In the genomic region with DNA sequence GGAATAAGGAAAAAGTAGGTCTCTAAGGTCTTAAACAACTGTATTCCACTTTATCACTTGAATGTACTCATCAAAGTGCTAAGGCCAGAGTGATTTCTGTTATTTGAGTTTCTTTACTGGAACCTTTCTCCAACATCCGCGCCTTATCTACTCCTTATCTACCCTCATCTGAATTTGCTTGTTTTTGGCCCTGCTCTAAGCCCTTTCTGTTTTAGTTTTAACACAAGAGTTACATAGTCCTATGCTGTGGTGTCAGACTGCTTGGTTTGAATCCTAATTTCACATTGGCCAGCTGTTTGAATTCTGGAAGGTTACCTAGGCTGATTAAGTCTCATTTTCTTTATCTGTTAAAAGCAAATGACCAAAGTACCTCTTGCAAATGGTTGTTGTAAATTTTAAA, we compare ENCODE assay signal across 22 cellular contexts.
DNase-seq lines count a peak whose midpoint lies in the region; ATAC-seq and TF ChIP-seq lines count a peak whose summit lies in the region.
"Had no signal": no experiment of that assay in that cellular context is flagged by ENCODE, and none has a peak within 500 bp of the region (broad histone marks: within the 10 kb centered on the region; RNA-seq: fewer than 3 reads in every experiment).

No MANE protein-coding gene starts in this region.

- ATAC-seq in stimulated activated naive CD8-positive, alpha-beta T cell treated with anti-CD3 and anti-CD28 coated beads, Interleukin-15, Interleukin-2, amounts not matched to agents 100 U/mL and 50 U/mL, for 24 hours: no peak
- ATAC-seq: body of pancreas; stimulated activated memory B cell treated with anti-CD40 and anti-IgM and Interleukin-4, amounts not matched to agents 10 μg/mL and 1 μg/mL and 100 μg/mL, for 72 hours had no signal

- peaks cover 8% of the 10 kb centered on the region for H3K9me3 Mint-ChIP-seq in activated naive CD4-positive, alpha-beta T cell treated with anti-CD3 and anti-CD28 coated beads, Interleukin-2, amount 50 U/mL, for 24 hours
- peaks cover 7% of the 10 kb centered on the region for H3K9me3 Mint-ChIP-seq in T-helper 1 cell treated with Interleukin-12 subunit alpha and Interleukin-12 subunit beta and Interleukin-4 antibody, amounts not matched to agents 30 μg/mL and 1 μg/mL, for 36 hours
- no peaks in the 10 kb centered on the region for H3K9me3 Mint-ChIP-seq in neural progenitor cell

- H3K27ac Mint-ChIP-seq in activated naive CD4-positive, alpha-beta T cell treated with anti-CD3 and anti-CD28 coated beads, Interleukin-2, amount 50 U/mL, for 24 hours: peak overlapping the region; percentile 46
- peak overlapping the region; percentile 76 for H3K27ac Mint-ChIP-seq in T-helper 1 cell treated with Interleukin-12 subunit alpha and Interleukin-12 subunit beta and Interleukin-4 antibody, amounts not matched to agents 30 μg/mL and 1 μg/mL, for 36 hours
- H3K27ac Mint-ChIP-seq in neural progenitor cell: no peak overlapping the region
- H3K27ac Mint-ChIP-seq: naive B cell; stimulated activated memory B cell treated with anti-CD40 and anti-IgM and Interleukin-4, amounts not matched to agents 10 μg/mL and 1 μg/mL and 100 μg/mL, for 72 hours had no signal

- peaks cover 28% of the 10 kb centered on the region for H3K4me1 ChIP-seq in neural progenitor cell
- H3K4me1 ChIP-seq: body of pancreas, suprapubic skin had no signal

- no peaks in the 10 kb centered on the region for H3K9me3 ChIP-seq in neural progenitor cell (ENCODE audit: low read depth)
- H3K9me3 ChIP-seq: BLaER1 treated with 17β-estradiol and CSF1 and Interleukin-3, amounts not matched to agents 10 nM and 100 nM; body of pancreas; Peyer's patch; suprapubic skin had no signal

- H3K4me1 Mint-ChIP-seq in activated naive CD4-positive, alpha-beta T cell treated with anti-CD3 and anti-CD28 coated beads, Interleukin-2, amount 50 U/mL, for 24 hours: peaks cover 86% of the 10 kb centered on the region
- peaks cover 48% of the 10 kb centered on the region for H3K4me1 Mint-ChIP-seq in T-helper 1 cell treated with Interleukin-12 subunit alpha and Interleukin-12 subunit beta and Interleukin-4 antibody, amounts not matched to agents 30 μg/mL and 1 μg/mL, for 36 hours (ENCODE audit: low read depth)
- peaks cover 21% of the 10 kb centered on the region for H3K4me1 Mint-ChIP-seq in neural progenitor cell
- H3K4me1 Mint-ChIP-seq: naive B cell; stimulated activated memory B cell treated with anti-CD40 and anti-IgM and Interleukin-4, amounts not matched to agents 10 μg/mL and 1 μg/mL and 100 μg/mL, for 72 hours had no signal

- peaks cover 3% of the 10 kb centered on the region for H3K36me3 Mint-ChIP-seq in activated naive CD4-positive, alpha-beta T cell treated with anti-CD3 and anti-CD28 coated beads, Interleukin-2, amount 50 U/mL, for 24 hours
- peaks cover 18% of the 10 kb centered on the region for H3K36me3 Mint-ChIP-seq in T-helper 1 cell treated with Interleukin-12 subunit alpha and Interleukin-12 subunit beta and Interleukin-4 antibody, amounts not matched to agents 30 μg/mL and 1 μg/mL, for 36 hours (ENCODE audit: low read depth)
- peaks cover 7% of the 10 kb centered on the region for H3K36me3 Mint-ChIP-seq in neural progenitor cell
- H3K36me3 Mint-ChIP-seq: naive B cell; stimulated activated memory B cell treated with anti-CD40 and anti-IgM and Interleukin-4, amounts not matched to agents 10 μg/mL and 1 μg/mL and 100 μg/mL, for 72 hours had no signal

- H3K9ac ChIP-seq in neural progenitor cell: no peak overlapping the region
- H3K9ac ChIP-seq: BLaER1 treated with 17β-estradiol and CSF1 and Interleukin-3, amounts not matched to agents 10 nM and 100 nM had no signal

- no peak for DNase-seq in activated naive CD4-positive, alpha-beta T cell (lab: John Stamatoyannopoulos, UW)
- DNase-seq in fibroblast of the aortic adventitia (ENCODE audit: low read depth) (peak; percentile 37), neural progenitor cell (ENCODE audit: low spot score) (no peak), NCI-H774 (lab: John Stamatoyannopoulos, UW) (no peak)
- no peak for DNase-seq in stimulated activated naive CD8-positive, alpha-beta T cell treated with anti-CD3 and anti-CD28 coated beads, Interleukin-15, Interleukin-2, amounts not matched to agents 100 U/mL and 50 U/mL, for 24 hours
- DNase-seq: activated CD4-positive, alpha-beta T cell treated with anti-CD3 and anti-CD28 coated beads for 1 hour; head of caudate nucleus; KG1; kidney glomerular epithelial cell; mesenchymal stem cell; naive B cell; NCI-H1436 treated with DMSO at 0.1 percent for 48 hours; NCI-H2107; NCI-H446 treated with DMSO at 0.1 percent for 48 hours; NK-92 treated with Interleukin-12 subunit alpha and Interleukin-12 subunit beta, amount 100 ng/mL, for 24 hours had no signal

- no peaks in the 10 kb centered on the region for H3K27me3 Mint-ChIP-seq in activated naive CD4-positive, alpha-beta T cell treated with anti-CD3 and anti-CD28 coated beads, Interleukin-2, amount 50 U/mL, for 24 hours
- H3K27me3 Mint-ChIP-seq in T-helper 1 cell treated with Interleukin-12 subunit alpha and Interleukin-12 subunit beta and Interleukin-4 antibody, amounts not matched to agents 30 μg/mL and 1 μg/mL, for 36 hours (ENCODE audit: low read depth): no peaks in the 10 kb centered on the region
- no peaks in the 10 kb centered on the region for H3K27me3 Mint-ChIP-seq in neural progenitor cell (ENCODE audit: insufficient read depth, low read depth)
- H3K27me3 Mint-ChIP-seq: stimulated activated memory B cell treated with anti-CD40 and anti-IgM and Interleukin-4, amounts not matched to agents 10 μg/mL and 1 μg/mL and 100 μg/mL, for 72 hours had no signal

- peak overlapping the region; percentile 37 for H3K4me3 Mint-ChIP-seq in activated naive CD4-positive, alpha-beta T cell treated with anti-CD3 and anti-CD28 coated beads, Interleukin-2, amount 50 U/mL, for 24 hours
- peak overlapping the region; percentile 49 for H3K4me3 Mint-ChIP-seq in T-helper 1 cell treated with Interleukin-12 subunit alpha and Interleukin-12 subunit beta and Interleukin-4 antibody, amounts not matched to agents 30 μg/mL and 1 μg/mL, for 36 hours
- no peak overlapping the region for H3K4me3 Mint-ChIP-seq in neural progenitor cell
- H3K4me3 Mint-ChIP-seq: naive B cell; stimulated activated memory B cell treated with anti-CD40 and anti-IgM and Interleukin-4, amounts not matched to agents 10 μg/mL and 1 μg/mL and 100 μg/mL, for 72 hours had no signal

- H3K4me3 ChIP-seq in fibroblast of the aortic adventitia (ENCODE audit: low read depth, low read length): no peak overlapping the region
- H3K4me3 ChIP-seq in neural progenitor cell: no peak overlapping the region
- H3K4me3 ChIP-seq: BLaER1 treated with 17β-estradiol and CSF1 and Interleukin-3, amounts not matched to agents 10 nM and 100 nM; body of pancreas; Peyer's patch; suprapubic skin had no signal

- no peaks in the 10 kb centered on the region for H3F3A ChIP-seq in neural progenitor cell (ENCODE audit: low read depth)

- no peak overlapping the region for H2AFZ ChIP-seq in neural progenitor cell (replicated peaks)

- no peak overlapping the region for H3K4me2 ChIP-seq in neural progenitor cell
- H3K4me2 ChIP-seq: BLaER1 treated with 17β-estradiol and CSF1 and Interleukin-3, amounts not matched to agents 10 nM and 100 nM had no signal

- peaks cover 8% of the 10 kb centered on the region for H3K79me2 ChIP-seq in neural progenitor cell (ENCODE audit: low read depth)

- TF ChIP-seq CTCF in fibroblast of the aortic adventitia (IDR thresholded peaks at IDR 0.05; ENCODE audit: insufficient read depth, low read length) (no peak), neural progenitor cell (IDR thresholded peaks at IDR 0.05) (no peak)

- H3K27ac ChIP-seq in neural progenitor cell: no peak overlapping the region
- H3K27ac ChIP-seq: BLaER1 treated with 17β-estradiol and CSF1 and Interleukin-3, amounts not matched to agents 10 nM and 100 nM; body of pancreas; suprapubic skin had no signal

- no peaks in the 10 kb centered on the region for H3K27me3 ChIP-seq in neural progenitor cell
- H3K27me3 ChIP-seq: BLaER1 treated with 17β-estradiol and CSF1 and Interleukin-3, amounts not matched to agents 10 nM and 100 nM; body of pancreas; Peyer's patch; suprapubic skin had no signal

- no peaks in the 10 kb centered on the region for H4K20me1 ChIP-seq in neural progenitor cell (ENCODE audit: low read depth)
- H4K20me1 ChIP-seq: BLaER1 treated with 17β-estradiol and CSF1 and Interleukin-3, amounts not matched to agents 10 nM and 100 nM had no signal

- no peaks in the 10 kb centered on the region for H3K36me3 ChIP-seq in neural progenitor cell
- H3K36me3 ChIP-seq: BLaER1 treated with 17β-estradiol and CSF1 and Interleukin-3, amounts not matched to agents 10 nM and 100 nM; Peyer's patch; suprapubic skin had no signal
